Comparison of ENCODE assay signal across 10 cellular contexts in the genomic region with DNA sequence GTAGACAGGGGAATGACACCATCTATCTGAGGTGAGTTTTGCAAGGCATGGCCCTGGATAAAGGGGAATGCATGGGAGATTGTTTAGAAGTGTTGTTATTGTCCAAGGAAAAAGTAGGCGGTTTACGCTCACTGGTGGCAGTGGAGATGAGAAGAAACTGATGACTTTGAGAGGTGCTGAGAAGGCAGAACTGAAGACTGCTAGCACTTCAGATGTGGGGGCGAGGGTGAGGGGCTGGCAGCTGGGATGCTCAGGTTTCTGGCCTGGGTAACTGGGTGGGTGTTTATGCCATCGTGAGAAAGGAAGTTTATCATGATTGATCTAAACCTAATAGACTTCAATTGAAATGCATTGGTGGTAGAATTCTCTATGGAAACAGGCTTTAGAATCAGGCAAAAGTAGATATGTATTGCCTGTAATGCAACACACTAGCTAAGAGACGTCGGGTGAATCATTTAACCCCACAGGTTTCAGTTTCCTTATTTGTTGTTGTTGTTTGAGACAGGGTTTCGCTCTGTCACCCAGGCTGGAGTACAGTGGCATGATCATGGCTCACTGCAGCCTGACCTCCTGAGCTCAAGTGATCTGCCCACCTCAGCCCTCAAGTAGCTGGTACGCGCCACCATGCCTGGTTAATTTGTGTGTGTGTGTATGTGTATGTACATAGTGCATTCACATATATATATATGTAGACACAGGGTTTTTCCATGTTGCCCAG.
DNase-seq lines count a peak whose midpoint lies in the region; ATAC-seq and TF ChIP-seq lines count a peak whose summit lies in the region.
"Had no signal": no experiment of that assay in that cellular context is flagged by ENCODE, and none has a peak within 500 bp of the region (broad histone marks: within the 10 kb centered on the region; RNA-seq: fewer than 3 reads in every experiment).

No MANE protein-coding gene starts in this region.

- no peak overlapping the region for H3K4me3 ChIP-seq in sigmoid colon

- H3K27ac Mint-ChIP-seq in activated naive CD8-positive, alpha-beta T cell treated with anti-CD3 and anti-CD28 coated beads, Interleukin-2, amount 50 U/mL, for 24 hours, result no peak overlapping the region

- ATAC-seq in GM18909 (IDR thresholded peaks at IDR 0.05; ENCODE audit: poor library complexity, unreplicated experiment) (peak; percentile 100), GM21447 (IDR thresholded peaks at IDR 0.05; ENCODE audit: unreplicated experiment) (peak; percentile 100), HG03103 (IDR thresholded peaks at IDR 0.05; ENCODE audit: low read depth, unreplicated experiment) (peak; percentile 97)
- peak; percentile 74 for ATAC-seq in activated naive CD8-positive, alpha-beta T cell treated with anti-CD3 and anti-CD28 coated beads, Interleukin-2, amount 50 U/mL, for 24 hours

- H3K9me3 ChIP-seq in sigmoid colon, result no peaks in the 10 kb centered on the region

- H3K27ac ChIP-seq in sigmoid colon, result peak overlapping the region in 1 of 4 donors; percentile 29
- H3K27ac ChIP-seq: parathyroid adenoma had no signal

- no peak overlapping the region for H3K4me3 Mint-ChIP-seq in activated naive CD8-positive, alpha-beta T cell treated with anti-CD3 and anti-CD28 coated beads, Interleukin-2, amount 50 U/mL, for 24 hours

- intact Hi-C loops in sigmoid colon (cut with DNase I), result no loop called here

- H3K36me3 Mint-ChIP-seq in activated naive CD8-positive, alpha-beta T cell treated with anti-CD3 and anti-CD28 coated beads, Interleukin-2, amount 50 U/mL, for 24 hours (ENCODE audit: low read depth), result no peaks in the 10 kb centered on the region

- DNase-seq in activated naive CD8-positive, alpha-beta T cell treated with anti-CD3 and anti-CD28 coated beads, Interleukin-2, amount 50 U/mL, for 24 hours, result no peak
- no peak for DNase-seq in effector CD4-positive, alpha-beta T cell
- DNase-seq in G401 (ENCODE audit: low spot score) (no peak), sigmoid colon (no peak)
- DNase-seq: NCI-H748 treated with DMSO at 0.1 percent for 48 hours, T-helper 9 cell had no signal

- in situ Hi-C loops in G401 (cut with HindIII; ENCODE audit: low sequenced_read_pairs), result no loop called here

- WGBS in sigmoid colon, 2 donors, result 85% methylated on average over 9 of the region's 9 CpGs

- H3K4me1 Mint-ChIP-seq in activated naive CD8-positive, alpha-beta T cell treated with anti-CD3 and anti-CD28 coated beads, Interleukin-2, amount 50 U/mL, for 24 hours, result no peaks in the 10 kb centered on the region

- no peaks in the 10 kb centered on the region for H3K9me3 Mint-ChIP-seq in activated naive CD8-positive, alpha-beta T cell treated with anti-CD3 and anti-CD28 coated beads, Interleukin-2, amount 50 U/mL, for 24 hours

- H3K4me1 ChIP-seq in sigmoid colon, result peaks cover 0 to 4% (median 0%) of the 10 kb centered on the region in 4 donors
- H3K4me1 ChIP-seq: parathyroid adenoma had no signal

- no peaks in the 10 kb centered on the region for H3K27me3 ChIP-seq in sigmoid colon

- TF ChIP-seq POLR2A in sigmoid colon (IDR thresholded peaks at IDR 0.05), result no peak

- no peaks in the 10 kb centered on the region for H3K36me3 ChIP-seq in sigmoid colon

- TF ChIP-seq EP300 in sigmoid colon (IDR thresholded peaks at IDR 0.05), result no peak

- H3K27me3 Mint-ChIP-seq in activated naive CD8-positive, alpha-beta T cell treated with anti-CD3 and anti-CD28 coated beads, Interleukin-2, amount 50 U/mL, for 24 hours, result peaks cover 14% of the 10 kb centered on the region

- no peak for TF ChIP-seq CTCF in sigmoid colon (IDR thresholded peaks at IDR 0.05)
